Comparison of ENCODE assay signal across 39 cellular contexts in the genomic region with DNA sequence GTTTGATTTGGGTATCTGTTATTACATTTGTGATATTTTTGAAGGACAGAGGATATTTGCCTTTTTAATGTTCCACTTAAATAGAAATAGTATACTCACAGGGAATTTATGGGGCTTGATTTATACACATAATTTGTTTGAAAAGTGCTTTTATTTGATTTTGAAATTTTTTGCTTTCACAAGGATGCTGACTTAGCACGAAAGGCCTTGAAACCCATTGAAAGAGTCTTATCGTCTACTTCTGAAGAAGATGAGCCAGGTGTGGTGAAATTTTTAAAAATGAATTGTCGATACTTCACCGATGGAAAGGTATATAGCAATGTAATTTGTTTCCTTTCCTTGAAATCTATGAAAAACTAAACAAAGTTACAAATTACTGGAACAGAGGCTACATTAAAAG.
"Had no signal": no experiment of that assay in that cellular context is flagged by ENCODE, and none has a peak within 500 bp of the region (broad histone marks: within the 10 kb centered on the region; RNA-seq: fewer than 3 reads in every experiment).

No MANE protein-coding gene starts in this region.

- H3K4me3 Mint-ChIP-seq: activated naive CD4-positive, alpha-beta T cell treated with anti-CD3 and anti-CD28 coated beads, Interleukin-2, amount 10 ng/mL, durations not matched to agents 7 days and 5 days; activated naive CD4-positive, alpha-beta T cell treated with anti-CD3 and anti-CD28 coated beads, Interleukin-2, amount 50 U/mL, for 24 hours; activated naive CD8-positive, alpha-beta T cell; activated naive CD8-positive, alpha-beta T cell treated with anti-CD3 and anti-CD28 coated beads for 36 hours; activated naive CD8-positive, alpha-beta T cell treated with anti-CD3 and anti-CD28 coated beads, Interleukin-2, amount 10 ng/mL, durations not matched to agents 7 days and 5 days; activated naive CD8-positive, alpha-beta T cell treated with anti-CD3 and anti-CD28 coated beads, Interleukin-2, amount 50 U/mL, for 24 hours; activated T-cell treated with anti-CD3 and anti-CD28 coated beads, Interleukin-2, amount 50 U/mL, for 24 hours; activated T-cell treated with anti-CD3 and anti-CD28 coated beads, Interleukin-2, amount 50 U/mL, for 4 hours; activated T-cell treated with anti-CD3 and anti-CD28 coated beads, Interleukin-2, amount 50 U/mL, for 72 hours; activated T-helper 1 cell treated with anti-CD3 and anti-CD28 coated beads, Interleukin-12 subunit alpha, Interleukin-12 subunit beta, Interleukin-2, Interleukin-4 antibody, amounts not matched to agents 30 ng/mL and 10 ng/mL and 1 ng/mL, durations not matched to agents 14 hours and 24 hours and 36 hours; activated T-helper 17 cell treated with anti-CD3 and anti-CD28 coated beads, Interleukin-2, amount 50 U/mL, for 72 hours; brain; central memory CD8-positive, alpha-beta T cell had no signal

- H3K27ac Mint-ChIP-seq: activated naive CD4-positive, alpha-beta T cell treated with anti-CD3 and anti-CD28 coated beads, Interleukin-2, amount 10 ng/mL, durations not matched to agents 7 days and 5 days; activated naive CD4-positive, alpha-beta T cell treated with anti-CD3 and anti-CD28 coated beads, Interleukin-2, amount 50 U/mL, for 24 hours; activated naive CD4-positive, alpha-beta T cell treated with anti-CD3 and anti-CD28 coated beads, Interleukin-2, amount 50 U/mL, for 72 hours; activated naive CD8-positive, alpha-beta T cell; activated naive CD8-positive, alpha-beta T cell treated with anti-CD3 and anti-CD28 coated beads for 36 hours; activated naive CD8-positive, alpha-beta T cell treated with anti-CD3 and anti-CD28 coated beads, Interleukin-2, amount 10 ng/mL, durations not matched to agents 7 days and 5 days; activated naive CD8-positive, alpha-beta T cell treated with anti-CD3 and anti-CD28 coated beads, Interleukin-2, amount 50 U/mL, for 24 hours; activated T-cell treated with anti-CD3 and anti-CD28 coated beads, Interleukin-2, amount 50 U/mL, for 24 hours; activated T-cell treated with anti-CD3 and anti-CD28 coated beads, Interleukin-2, amount 50 U/mL, for 72 hours; activated T-helper 1 cell treated with anti-CD3 and anti-CD28 coated beads, Interleukin-12 subunit alpha, Interleukin-12 subunit beta, Interleukin-2, Interleukin-4 antibody, amounts not matched to agents 30 ng/mL and 10 ng/mL and 1 ng/mL, durations not matched to agents 14 hours and 24 hours and 36 hours; activated T-helper 17 cell treated with anti-CD3 and anti-CD28 coated beads, Interleukin-2, amount 50 U/mL, for 72 hours; activated T-helper 2 cell treated with anti-CD3 and anti-CD28 coated beads, Interferon-gamma antibody, Interleukin-2, Interleukin-4, amounts not matched to agents 10 μg/mL and 5 μg/mL and 100 μg/mL, durations not matched to agents 14 hours and 24 hours and 36 hours; brain had no signal

- H3K4me3 ChIP-seq: adrenal gland, ascending aorta, body of pancreas, breast epithelium, cardiac muscle cell had no signal

- H3K27ac ChIP-seq: adrenal gland, ascending aorta, body of pancreas, brain microvascular endothelial cell, breast epithelium, cardiac muscle cell had no signal

- H3K9me3 ChIP-seq: adrenal gland, ascending aorta, body of pancreas, breast epithelium had no signal

- H3K27me3 Mint-ChIP-seq: activated naive CD4-positive, alpha-beta T cell treated with anti-CD3 and anti-CD28 coated beads, Interleukin-2, amount 10 ng/mL, durations not matched to agents 7 days and 5 days; activated naive CD4-positive, alpha-beta T cell treated with anti-CD3 and anti-CD28 coated beads, Interleukin-2, amount 50 U/mL, for 24 hours; activated naive CD8-positive, alpha-beta T cell; activated naive CD8-positive, alpha-beta T cell treated with anti-CD3 and anti-CD28 coated beads for 36 hours; activated naive CD8-positive, alpha-beta T cell treated with anti-CD3 and anti-CD28 coated beads, Interleukin-2, amount 10 ng/mL, durations not matched to agents 7 days and 5 days; activated naive CD8-positive, alpha-beta T cell treated with anti-CD3 and anti-CD28 coated beads, Interleukin-2, amount 50 U/mL, for 24 hours; activated T-cell treated with anti-CD3 and anti-CD28 coated beads, Interleukin-2, amount 50 U/mL, for 24 hours; activated T-helper 17 cell treated with anti-CD3 and anti-CD28 coated beads, Interleukin-2, amount 50 U/mL, for 72 hours; brain; central memory CD8-positive, alpha-beta T cell had no signal

- H3K27me3 ChIP-seq: adrenal gland, ascending aorta, body of pancreas, brain microvascular endothelial cell, breast epithelium, cardiac muscle cell had no signal

- H3K4me1 Mint-ChIP-seq: activated naive CD4-positive, alpha-beta T cell treated with anti-CD3 and anti-CD28 coated beads, Interleukin-2, amount 10 ng/mL, durations not matched to agents 7 days and 5 days; activated naive CD4-positive, alpha-beta T cell treated with anti-CD3 and anti-CD28 coated beads, Interleukin-2, amount 50 U/mL, for 24 hours; activated naive CD8-positive, alpha-beta T cell treated with anti-CD3 and anti-CD28 coated beads for 36 hours; activated naive CD8-positive, alpha-beta T cell treated with anti-CD3 and anti-CD28 coated beads, Interleukin-2, amount 50 U/mL, for 24 hours; activated T-helper 17 cell treated with anti-CD3 and anti-CD28 coated beads, Interleukin-2, amount 50 U/mL, for 72 hours; brain; central memory CD8-positive, alpha-beta T cell had no signal

- DNase-seq: activated effector memory CD4-positive, alpha-beta T cell treated with anti-CD3 and anti-CD28 coated beads, Interleukin-2, amount 50 U/mL, for 16 hours; activated effector memory CD4-positive, alpha-beta T cell treated with Interleukin-2 at 50 U/mL for 16 hours; activated gamma-delta T cell; activated gamma-delta T cell treated with Interleukin-2 at 50 U/mL for 16 hours; activated naive CD4-positive, alpha-beta T cell; activated naive CD4-positive, alpha-beta T cell treated with anti-CD3 and anti-CD28 coated beads, Interleukin-2, amount 10 ng/mL, durations not matched to agents 7 days and 5 days; activated naive CD4-positive, alpha-beta T cell treated with anti-CD3 and anti-CD28 coated beads, Interleukin-2, amount 50 U/mL, for 16 hours; activated naive CD4-positive, alpha-beta T cell treated with Interleukin-2 at 50 U/mL for 16 hours; activated naive CD8-positive, alpha-beta T cell treated with anti-CD3 and anti-CD28 coated beads for 36 hours; activated naive CD8-positive, alpha-beta T cell treated with anti-CD3 and anti-CD28 coated beads, Interleukin-2, amount 10 ng/mL, durations not matched to agents 7 days and 5 days; activated naive CD8-positive, alpha-beta T cell treated with anti-CD3 and anti-CD28 coated beads, Interleukin-2, amount 50 U/mL, for 24 hours; activated T-cell treated with anti-CD3 and anti-CD28 coated beads, Interleukin-2, amount 50 U/mL, for 24 hours; activated T-cell treated with anti-CD3 and anti-CD28 coated beads, Interleukin-2, amount 50 U/mL, for 4 hours; activated T-cell treated with anti-CD3 and anti-CD28 coated beads, Interleukin-2, amount 50 U/mL, for 48 hours; activated T-cell treated with anti-CD3 and anti-CD28 coated beads, Interleukin-2, amount 50 U/mL, for 72 hours; adrenal gland; amniotic stem cell; amygdala; anterior cingulate cortex; aorta; body of pancreas; brain microvascular endothelial cell; caudate nucleus; central memory CD4-positive, alpha-beta T cell; cerebellar nuclear complex had no signal

- H3K9me3 Mint-ChIP-seq: activated naive CD4-positive, alpha-beta T cell treated with anti-CD3 and anti-CD28 coated beads, Interleukin-2, amount 10 ng/mL, durations not matched to agents 7 days and 5 days; activated naive CD4-positive, alpha-beta T cell treated with anti-CD3 and anti-CD28 coated beads, Interleukin-2, amount 50 U/mL, for 24 hours; activated naive CD4-positive, alpha-beta T cell treated with anti-CD3 and anti-CD28 coated beads, Interleukin-2, amount 50 U/mL, for 72 hours; activated naive CD8-positive, alpha-beta T cell treated with anti-CD3 and anti-CD28 coated beads for 36 hours; activated naive CD8-positive, alpha-beta T cell treated with anti-CD3 and anti-CD28 coated beads, Interleukin-2, amount 10 ng/mL, durations not matched to agents 7 days and 5 days; activated naive CD8-positive, alpha-beta T cell treated with anti-CD3 and anti-CD28 coated beads, Interleukin-2, amount 50 U/mL, for 24 hours; activated T-cell treated with anti-CD3 and anti-CD28 coated beads, Interleukin-2, amount 50 U/mL, for 24 hours; activated T-cell treated with anti-CD3 and anti-CD28 coated beads, Interleukin-2, amount 50 U/mL, for 4 hours; activated T-cell treated with anti-CD3 and anti-CD28 coated beads, Interleukin-2, amount 50 U/mL, for 72 hours; activated T-helper 1 cell treated with anti-CD3 and anti-CD28 coated beads, Interleukin-12 subunit alpha, Interleukin-12 subunit beta, Interleukin-2, Interleukin-4 antibody, amounts not matched to agents 30 ng/mL and 10 ng/mL and 1 ng/mL, durations not matched to agents 14 hours and 24 hours and 36 hours; activated T-helper 17 cell treated with anti-CD3 and anti-CD28 coated beads, Interleukin-2, amount 50 U/mL, for 72 hours; activated T-helper 2 cell treated with anti-CD3 and anti-CD28 coated beads, Interferon-gamma antibody, Interleukin-2, Interleukin-4, amounts not matched to agents 10 μg/mL and 5 μg/mL and 100 μg/mL, durations not matched to agents 14 hours and 24 hours and 36 hours; brain; central memory CD8-positive, alpha-beta T cell had no signal

- ATAC-seq: activated naive CD4-positive, alpha-beta T cell treated with anti-CD3 and anti-CD28 coated beads, Interleukin-2, amount 50 U/mL, for 72 hours; activated naive CD8-positive, alpha-beta T cell treated with anti-CD3 and anti-CD28 coated beads, Interleukin-2, amount 50 U/mL, for 24 hours; activated T-cell treated with anti-CD3 and anti-CD28 coated beads, Interleukin-2, amount 50 U/mL, for 4 hours; activated T-cell treated with anti-CD3 and anti-CD28 coated beads, Interleukin-2, amount 50 U/mL, for 72 hours; activated T-helper 17 cell treated with anti-CD3 and anti-CD28 coated beads, Interleukin-2, amount 50 U/mL, for 72 hours; body of pancreas had no signal

- H3K4me1 ChIP-seq: ascending aorta, body of pancreas, breast epithelium had no signal

- FAIRE-seq: astrocyte, bronchial epithelial cell, colon had no signal
